Comparison of ENCODE assay signal across 1 cellular context in genomic region chr20:57711311-57711712, GRCh38.
TF ChIP-seq lines count a peak whose summit lies in the region.

No MANE protein-coding gene starts in this region.

TF ChIP-seq in GM23338, 12 proteins besides CTCF, POLR2A, EP300 and RAD21 (continued from another document):
- TF ChIP-seq ZNF462 (CRISPR knock-in tag; IDR thresholded peaks at IDR 0.05) = no peak
- TF ChIP-seq STAT1 (IDR thresholded peaks at IDR 0.05; ENCODE audit: unreplicated experiment) = no peak
- no peak for TF ChIP-seq ETS1 (IDR thresholded peaks at IDR 0.05)
